ENCODE assay signal across 32 cellular contexts in the genomic region with DNA sequence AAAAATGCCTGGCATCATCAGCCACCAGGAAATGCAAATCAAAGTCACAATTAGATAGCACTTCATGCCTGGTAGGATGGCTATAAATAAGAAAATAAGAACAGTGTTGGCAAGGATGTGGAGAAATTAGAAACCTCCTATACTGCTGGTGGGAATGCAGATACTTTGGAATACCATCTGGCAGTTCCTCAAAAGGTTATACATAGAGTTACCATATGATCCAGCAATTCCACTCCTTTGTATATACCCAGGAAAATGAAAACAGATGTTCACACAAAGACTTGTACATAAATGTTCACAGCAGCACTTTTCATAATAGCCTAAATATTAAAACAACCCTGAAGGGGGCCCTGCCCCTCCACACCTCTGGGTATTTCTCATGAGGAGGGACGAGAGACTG. TPM values are rescaled to one million over a fixed set of nuclear protein-coding genes. Genes with fewer than 3 reads are reported as not detected.
A peak's percentile ranks its signal among the peaks of the same experiment; 100 is the strongest.
DNase-seq lines count a peak whose midpoint lies in the region; ATAC-seq and TF ChIP-seq lines count a peak whose summit lies in the region.
"Had no signal": no experiment of that assay in that cellular context is flagged by ENCODE, and none has a peak within 500 bp of the region (broad histone marks: within the 10 kb centered on the region; RNA-seq: fewer than 3 reads in every experiment).

No MANE protein-coding gene starts in this region.

- peaks cover 14% of the 10 kb centered on the region for H3K36me3 Mint-ChIP-seq in brain
- H3K36me3 Mint-ChIP-seq: CD4-positive, CD25-positive, alpha-beta regulatory T cell; naive thymus-derived CD8-positive, alpha-beta T cell; stimulated activated naive B cell treated with anti-CD40 and anti-IgM and Interleukin-4, amounts not matched to agents 10 μg/mL and 1 μg/mL and 100 μg/mL, for 72 hours had no signal

- TF ChIP-seq EP300 in sigmoid colon (IDR thresholded peaks at IDR 0.05): no peak

- intact Hi-C loops in heart left ventricle (cut with DNase I) (no loop called here), left ventricle myocardium superior (cut with micrococcal nuclease) (no loop called here), sigmoid colon (cut with DNase I) (no loop called here)

- H3K9me3 ChIP-seq in heart left ventricle: peaks cover 0 to 13% (median 1%) of the 10 kb centered on the region in 12 donors
- no peaks in the 10 kb centered on the region for H3K9me3 ChIP-seq in sigmoid colon
- H3K9me3 ChIP-seq: lower lobe of right lung, SJCRH30 had no signal

- H3K4me1 Mint-ChIP-seq in brain: peaks cover 29% of the 10 kb centered on the region

- H3K9me3 Mint-ChIP-seq in brain: peaks cover 2 to 14% (median 6%) of the 10 kb centered on the region in 5 experiments
- H3K9me3 Mint-ChIP-seq: activated T-cell treated with anti-CD3 and anti-CD28 coated beads, Interleukin-2, amount 50 U/mL, for 4 hours; naive thymus-derived CD8-positive, alpha-beta T cell; stimulated activated naive B cell treated with anti-CD40 and anti-IgM and Interleukin-4, amounts not matched to agents 10 μg/mL and 1 μg/mL and 100 μg/mL, for 72 hours had no signal

- no peak overlapping the region for H3K4me3 Mint-ChIP-seq in brain
- H3K4me3 Mint-ChIP-seq: activated T-cell treated with anti-CD3 and anti-CD28 coated beads, Interleukin-2, amount 50 U/mL, for 4 hours; CD4-positive, CD25-positive, alpha-beta regulatory T cell; naive thymus-derived CD8-positive, alpha-beta T cell; stimulated activated naive B cell treated with anti-CD40 and anti-IgM and Interleukin-4, amounts not matched to agents 10 μg/mL and 1 μg/mL and 100 μg/mL, for 72 hours had no signal

- no peak for TF ChIP-seq CTCF in heart left ventricle (IDR thresholded peaks at IDR 0.05)
- no peak for TF ChIP-seq CTCF in brain (conservative IDR thresholded peaks at IDR 0.05)
- TF ChIP-seq CTCF in sigmoid colon (IDR thresholded peaks at IDR 0.05): no peak

- ATAC-seq in heart left ventricle (no peak), left ventricle myocardium superior (no peak)
- ATAC-seq in stimulated activated naive CD8-positive, alpha-beta T cell treated with anti-CD3 and anti-CD28 coated beads, Interleukin-15, Interleukin-2, amounts not matched to agents 100 U/mL and 50 U/mL, for 24 hours: no peak
- ATAC-seq: activated T-cell treated with anti-CD3 and anti-CD28 coated beads, Interleukin-2, amount 50 U/mL, for 4 hours; lower lobe of right lung; naive thymus-derived CD8-positive, alpha-beta T cell; stimulated activated naive B cell treated with anti-CD40 and anti-IgM and Interleukin-4, amounts not matched to agents 10 μg/mL and 1 μg/mL and 100 μg/mL, for 72 hours had no signal

- H3K4me1 ChIP-seq in heart left ventricle (peaks cover 0 to 46% (median 12%) of the 10 kb centered on the region in 12 donors), sigmoid colon (peaks cover 0 to 44% (median 23%) of the 10 kb centered on the region in 4 donors)
- H3K4me1 ChIP-seq: lower lobe of right lung, SJCRH30 had no signal

- TF ChIP-seq POLR2A in heart left ventricle (IDR thresholded peaks at IDR 0.05): no peak
- no peak for TF ChIP-seq POLR2A in sigmoid colon (IDR thresholded peaks at IDR 0.05)

- WGBS in heart left ventricle, 4 donors: 71 to 77% (median 74%) methylated on average over 1 of the region's 1 CpG
- WGBS in sigmoid colon, 2 donors: 81 to 89% methylated on average over 1 of the region's 1 CpG

- peak overlapping the region in 4 of 5 experiments; percentile 21 to 59 (median 42) for H3K27ac Mint-ChIP-seq in brain
- H3K27ac Mint-ChIP-seq: CD4-positive, CD25-positive, alpha-beta regulatory T cell; naive thymus-derived CD8-positive, alpha-beta T cell; stimulated activated naive B cell treated with anti-CD40 and anti-IgM and Interleukin-4, amounts not matched to agents 10 μg/mL and 1 μg/mL and 100 μg/mL, for 72 hours had no signal

- DNase-seq in heart left ventricle (no peak), left ventricle myocardium superior (no peak), NCI-H2171 (lab: John Stamatoyannopoulos, UW) (peak; percentile 81), sigmoid colon (no peak), dermis blood vessel endothelial cell (no peak)
- DNase-seq in stimulated activated naive CD8-positive, alpha-beta T cell treated with anti-CD3 and anti-CD28 coated beads, Interleukin-15, Interleukin-2, amounts not matched to agents 100 U/mL and 50 U/mL, for 24 hours: no peak
- no peak for DNase-seq in activated CD4-positive, alpha-beta T cell treated with anti-CD3 and anti-CD28 coated beads for 4 hours
- DNase-seq: activated CD4-positive, CD25-positive, alpha-beta regulatory T cell; activated gamma-delta T cell treated with Interleukin-2 at 50 U/mL for 16 hours; activated T-cell treated with anti-CD3 and anti-CD28 coated beads, Interleukin-2, amount 50 U/mL, for 4 hours; caudate nucleus; CD4-positive, CD25-positive, alpha-beta regulatory T cell; EL; foreskin fibroblast; naive thymus-derived CD8-positive, alpha-beta T cell; NCI-H1092; NCI-H187; NCI-H2227 treated with DMSO at 0.1 percent for 48 hours; NCI-H82; occipital lobe; SJCRH30; stimulated activated naive B cell treated with anti-CD40 and anti-IgM and Interleukin-4, amounts not matched to agents 10 μg/mL and 1 μg/mL and 100 μg/mL, for 72 hours had no signal

- H3K4me3 ChIP-seq in heart left ventricle: no peak overlapping the region
- H3K4me3 ChIP-seq in sigmoid colon: no peak overlapping the region
- H3K4me3 ChIP-seq: coronary artery, lower lobe of right lung, SJCRH30, skin epidermis had no signal

- H3K36me3 ChIP-seq in heart left ventricle (no peaks in the 10 kb centered on the region), sigmoid colon (no peaks in the 10 kb centered on the region)
- H3K36me3 ChIP-seq: lower lobe of right lung, SJCRH30 had no signal

- H3K27me3 ChIP-seq in heart left ventricle (no peaks in the 10 kb centered on the region), sigmoid colon (no peaks in the 10 kb centered on the region)
- H3K27me3 ChIP-seq: SJCRH30 had no signal

- peaks cover 3% of the 10 kb centered on the region for H3K27me3 Mint-ChIP-seq in brain

- peak overlapping the region in 11 of 12 donors; percentile 21 to 74 (median 57) for H3K27ac ChIP-seq in heart left ventricle
- H3K27ac ChIP-seq in sigmoid colon: peak overlapping the region; percentile 45 to 72 (median 57)
- H3K27ac ChIP-seq: coronary artery, lower lobe of right lung, SJCRH30 had no signal

RNA-seq across cellular contexts. Expression of a gene that starts 13.7 kb away (rescaled TPM):
- total RNA-seq in heart left ventricle: 1 to 10 TPM in 1 of 9 donors, under 1 TPM in 3, not detected in 5; 0.05 to 1.2 (median 0.06) TPM
- polyA plus RNA-seq in heart left ventricle: 1 to 10 TPM in 1 of 2 donors, under 1 TPM in 1; 0.25 to 1.0 TPM
- 0.05 TPM for total RNA-seq in left ventricle myocardium superior
- polyA plus RNA-seq in brain (ENCODE audit: insufficient read depth, low read depth, low replicate concordance): 34.7 TPM
- 1 to 10 TPM; 1.3 to 3.9 (median 2.2) TPM for total RNA-seq in sigmoid colon
- under 1 TPM; 0.23 to 0.60 (median 0.51) TPM for polyA plus RNA-seq in sigmoid colon
- total RNA-seq in dermis blood vessel endothelial cell: not detected in 2 replicates
- total RNA-seq: A172; activated T-cell treated with anti-CD3 and anti-CD28 coated beads, Interleukin-2, amount 50 U/mL, for 4 hours; astrocyte; kidney epithelial cell; naive thymus-derived CD8-positive, alpha-beta T cell; pulmonary artery endothelial cell; T-helper 1 cell treated with Interleukin-12 subunit alpha and Interleukin-12 subunit beta and Interleukin-4 antibody, amounts not matched to agents 30 ng/mL and 1 ng/mL, for 36 hours had no signal

RNA-seq across cellular contexts. Expression of a gene that starts 43.6 kb away (rescaled TPM):
- total RNA-seq in heart left ventricle (100 to 1,000 TPM in 4 of 9 donors, 10 to 100 TPM in 5; 63.0 to 503 (median 94.6) TPM), left ventricle myocardium superior (85.9 TPM), sigmoid colon (10 to 100 TPM in 3 of 4 donors, 1 to 10 TPM in 1; 7.4 to 17.8 (median 11.4) TPM), dermis blood vessel endothelial cell (3.9 and 5.6 TPM in 2 replicates)
- polyA plus RNA-seq in heart left ventricle (100 to 1,000 TPM in 1 of 2 donors, 10 to 100 TPM in 1; 62.3 to 296 TPM), brain (ENCODE audit: insufficient read depth, low read depth, low replicate concordance) (24.2 TPM), sigmoid colon (10 to 100 TPM; 16.8 to 26.1 (median 21.8) TPM)
- total RNA-seq: A172, HT1080, SJCRH30 had no signal
